In the genomic region with DNA sequence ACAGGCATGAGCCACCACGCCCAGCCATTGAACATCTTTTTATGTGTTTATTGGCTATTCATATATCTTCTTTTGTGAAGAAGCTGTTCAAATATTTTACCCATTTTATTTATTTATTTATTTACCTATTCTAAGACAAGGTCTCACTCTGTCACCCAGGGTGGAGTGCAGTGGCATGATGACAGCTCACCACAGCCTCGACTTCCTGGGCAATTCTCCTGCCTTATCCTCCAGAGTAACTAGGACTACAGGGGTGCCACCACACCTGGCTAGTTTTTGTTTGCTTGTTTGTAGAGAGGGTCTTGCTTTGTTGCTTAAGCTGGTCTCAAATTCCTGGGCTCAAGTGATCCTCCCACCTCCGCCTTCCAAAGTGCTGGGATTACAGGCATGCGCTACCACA, we compare ENCODE assay signal across 13 cellular contexts. TPM values are rescaled to one million over a fixed set of nuclear protein-coding genes. Genes with fewer than 3 reads are reported as not detected.
A peak's percentile ranks its signal among the peaks of the same experiment; 100 is the strongest.
DNase-seq lines count a peak whose midpoint lies in the region; ATAC-seq and TF ChIP-seq lines count a peak whose summit lies in the region.
"Had no signal": no experiment of that assay in that cellular context is flagged by ENCODE, and none has a peak within 500 bp of the region (broad histone marks: within the 10 kb centered on the region; RNA-seq: fewer than 3 reads in every experiment).

No MANE protein-coding gene starts in this region.

- H3K9me3 Mint-ChIP-seq in CD4-positive, alpha-beta T cell = no peaks in the 10 kb centered on the region
- H3K9me3 Mint-ChIP-seq in activated CD8-positive, alpha-beta T cell treated with anti-CD3 and anti-CD28 coated beads for 36 hours = no peaks in the 10 kb centered on the region

- peaks cover 54% of the 10 kb centered on the region for H3K4me1 ChIP-seq in DOHH2 (ENCODE audit: control insufficient read depth, low read length)
- H3K4me1 ChIP-seq in psoas muscle = peaks cover 3% of the 10 kb centered on the region
- no peaks in the 10 kb centered on the region for H3K4me1 ChIP-seq in ascending aorta
- H3K4me1 ChIP-seq: pancreas, testis had no signal

- CTCF ChIA-PET in CD4-positive, alpha-beta T cell (lab: Charles Lee) = interaction anchor here (1.0 to 5.3 kb wide), 7 partner anchors 23 to 91 kb away, joined by 3 to 71 read pairs (median 7); no protein-coding TSS in a partner anchor
- CTCF ChIA-PET in activated CD8-positive, alpha-beta T cell treated with anti-CD3 and anti-CD28 coated beads for 36 hours (lab: Charles Lee) = interaction anchor here (0.9 to 24.9 kb wide), 12 partner anchors 8 to 262 kb away, joined by 3 to 631 read pairs (median 16); partner anchors contain the start of genes EEIG1 and NAIF1

- H3K36me3 ChIP-seq in DOHH2 (ENCODE audit: control insufficient read depth, low read length) = no peaks in the 10 kb centered on the region
- H3K36me3 ChIP-seq in psoas muscle (ENCODE audit: insufficient read depth in 1 of 2, low read depth in 1 of 2) = no peaks in the 10 kb centered on the region
- H3K36me3 ChIP-seq in ascending aorta = no peaks in the 10 kb centered on the region
- H3K36me3 ChIP-seq: pancreas had no signal

- H3K27ac ChIP-seq in CD4-positive, alpha-beta T cell (ENCODE audit: low read depth, low read length) = peak overlapping the region; percentile 46
- H3K27ac ChIP-seq in DOHH2 (ENCODE audit: low read depth, low read length) (no peak overlapping the region), psoas muscle (no peak overlapping the region), ascending aorta (no peak overlapping the region)
- H3K27ac ChIP-seq: dorsolateral prefrontal cortex, pancreas, testis had no signal

- peak overlapping the region; percentile 31; the same call in 1 of the 2 replicates for H3K4me2 ChIP-seq in DOHH2 (ENCODE audit: low read length)

- DNase-seq in CD4-positive, alpha-beta T cell = no peak
- DNase-seq in activated CD8-positive, alpha-beta T cell treated with anti-CD3 and anti-CD28 coated beads for 36 hours = peak; percentile 38
- no peak for DNase-seq in psoas muscle
- no peak for DNase-seq in activated effector memory CD4-positive, alpha-beta T cell treated with Interleukin-2 at 50 U/mL for 16 hours
- no peak for DNase-seq in ascending aorta (ENCODE audit: low spot score in 2 of 2)
- DNase-seq: dorsolateral prefrontal cortex, glutamatergic neuron, NCI-H2029 treated with DMSO at 0.1 percent for 48 hours, NCI-H446 treated with DMSO at 0.1 percent for 48 hours, pancreas, testis had no signal

- no peaks in the 10 kb centered on the region for H3K9me3 ChIP-seq in CD4-positive, alpha-beta T cell (ENCODE audit: control insufficient read depth, low read length)
- no peaks in the 10 kb centered on the region for H3K9me3 ChIP-seq in DOHH2 (ENCODE audit: control insufficient read depth, insufficient read depth, low read length)
- no peaks in the 10 kb centered on the region for H3K9me3 ChIP-seq in psoas muscle
- H3K9me3 ChIP-seq in ascending aorta = no peaks in the 10 kb centered on the region
- H3K9me3 ChIP-seq: pancreas, testis had no signal

- intact Hi-C loops in CD4-positive, alpha-beta T cell (cut with DNase I, micrococcal nuclease) = no loop called here
- intact Hi-C loops in activated CD8-positive, alpha-beta T cell treated with anti-CD3 and anti-CD28 coated beads for 36 hours (cut with micrococcal nuclease) = no loop called here
- intact Hi-C loops in psoas muscle (cut with DNase I) (loop anchor here (1.0 to 2.0 kb wide), 2 partner anchors 89 to 90 kb away; no protein-coding TSS in a partner anchor), ascending aorta (cut with DNase I) (loop anchor here (2.0 kb wide), 1 partner anchor 53 kb away; the partner anchor contains the start of gene EEIG1)

- H3K4me1 Mint-ChIP-seq in CD4-positive, alpha-beta T cell (ENCODE audit: low read depth) = peaks cover 52% of the 10 kb centered on the region
- H3K4me1 Mint-ChIP-seq in activated CD8-positive, alpha-beta T cell treated with anti-CD3 and anti-CD28 coated beads for 36 hours (ENCODE audit: low read depth) = peaks cover 42% of the 10 kb centered on the region

- no peak for TF ChIP-seq CTCF in CD4-positive, alpha-beta T cell (IDR thresholded peaks at IDR 0.05)
- TF ChIP-seq CTCF in DOHH2 (IDR thresholded peaks at IDR 0.05; ENCODE audit: low read depth, low read length, poor library complexity, severe bottlenecking) = no peak
- TF ChIP-seq CTCF in activated CD8-positive, alpha-beta T cell treated with anti-CD3 and anti-CD28 coated beads for 36 hours (IDR thresholded peaks at IDR 0.05) = no peak
- TF ChIP-seq CTCF in psoas muscle (IDR thresholded peaks at IDR 0.05) = no peak
- TF ChIP-seq CTCF in ascending aorta (IDR thresholded peaks at IDR 0.05) = no peak

- peak overlapping the region; percentile 71 for H3K4me3 Mint-ChIP-seq in CD4-positive, alpha-beta T cell
- H3K4me3 Mint-ChIP-seq in activated CD8-positive, alpha-beta T cell treated with anti-CD3 and anti-CD28 coated beads for 36 hours = no peak overlapping the region

- no peaks in the 10 kb centered on the region for H3K79me2 ChIP-seq in DOHH2 (ENCODE audit: control insufficient read depth, low read length)

- POLR2A ChIA-PET in CD4-positive, alpha-beta T cell (lab: Charles Lee) = interaction anchor here (0.9 to 21.3 kb wide), 6 partner anchors 8 to 94 kb away, joined by 3 to 1020 read pairs (median 21); partner anchors contain the start of gene EEIG1
- POLR2A ChIA-PET in activated CD8-positive, alpha-beta T cell treated with anti-CD3 and anti-CD28 coated beads for 36 hours (lab: Charles Lee) = interaction anchor here (0.8 to 5.7 kb wide), 10 partner anchors 27 to 92 kb away, joined by 3 to 36 read pairs (median 6); partner anchors contain the start of gene EEIG1

- H3K9me2 ChIP-seq in DOHH2 (replicated peaks; ENCODE audit: control insufficient read depth, low read length) = no peaks in the 10 kb centered on the region

- H3K27me3 ChIP-seq in CD4-positive, alpha-beta T cell (ENCODE audit: control insufficient read depth, insufficient read depth, low read length) = no peaks in the 10 kb centered on the region
- H3K27me3 ChIP-seq in DOHH2 (ENCODE audit: control insufficient read depth, low read length) = no peaks in the 10 kb centered on the region
- H3K27me3 ChIP-seq in psoas muscle (ENCODE audit: insufficient read depth in 3 of 3, low read length in 2 of 3) = no peaks in the 10 kb centered on the region
- H3K27me3 ChIP-seq in ascending aorta = no peaks in the 10 kb centered on the region
- H3K27me3 ChIP-seq: dorsolateral prefrontal cortex, pancreas, testis had no signal

- H3K27ac Mint-ChIP-seq in CD4-positive, alpha-beta T cell = peak overlapping the region; percentile 94
- peak overlapping the region; percentile 75 for H3K27ac Mint-ChIP-seq in activated CD8-positive, alpha-beta T cell treated with anti-CD3 and anti-CD28 coated beads for 36 hours

- H3K4me3 ChIP-seq in DOHH2 (ENCODE audit: low read length) (no peak overlapping the region), psoas muscle (no peak overlapping the region), ascending aorta (no peak overlapping the region)
- H3K4me3 ChIP-seq: dorsolateral prefrontal cortex, pancreas, testis had no signal

- no peaks in the 10 kb centered on the region for H4K20me1 ChIP-seq in DOHH2 (ENCODE audit: control insufficient read depth, insufficient read depth, low read depth, low read length)

- no peak for ATAC-seq in CD4-positive, alpha-beta T cell (ENCODE audit: poor library complexity)
- ATAC-seq in activated CD8-positive, alpha-beta T cell treated with anti-CD3 and anti-CD28 coated beads for 36 hours = no peak
- ATAC-seq in esophagus mucosa (peak; percentile 31), psoas muscle (no peak)
- ATAC-seq: pancreas had no signal

- no peaks in the 10 kb centered on the region for H3K36me3 Mint-ChIP-seq in CD4-positive, alpha-beta T cell (ENCODE audit: low read depth)
- peaks cover 2% of the 10 kb centered on the region for H3K36me3 Mint-ChIP-seq in activated CD8-positive, alpha-beta T cell treated with anti-CD3 and anti-CD28 coated beads for 36 hours (ENCODE audit: low read depth)

- 80 to 92% (median 91%) methylated on average over 4 of the region's 4 CpGs for WGBS in psoas muscle, 3 donors

- peaks cover 17% of the 10 kb centered on the region for H3F3A ChIP-seq in DOHH2 (ENCODE audit: control insufficient read depth, insufficient read depth)

- H3K27me3 Mint-ChIP-seq in CD4-positive, alpha-beta T cell = no peaks in the 10 kb centered on the region
- no peaks in the 10 kb centered on the region for H3K27me3 Mint-ChIP-seq in activated CD8-positive, alpha-beta T cell treated with anti-CD3 and anti-CD28 coated beads for 36 hours

RNA-seq across cellular contexts. Expression of gene NAIF1, which starts 33.5 kb away (rescaled TPM):
- 10 to 100 TPM; 11.5 to 16.8 TPM for total RNA-seq in CD4-positive, alpha-beta T cell
- total RNA-seq in activated CD8-positive, alpha-beta T cell treated with anti-CD3 and anti-CD28 coated beads for 36 hours = 10 to 100 TPM in 1 of 2 experiments, 1 to 10 TPM in 1; 8.4 to 11.8 TPM
- total RNA-seq in esophagus mucosa (7.1 TPM), psoas muscle (1 to 10 TPM; 5.9 to 8.7 (median 6.1) TPM), ascending aorta (48.2 TPM)
- polyA plus RNA-seq in psoas muscle = 1 to 10 TPM; 4.2 to 8.0 (median 7.8) TPM

RNA-seq across cellular contexts. Expression of gene SLC25A25, which starts 34.4 kb away (rescaled TPM):
- total RNA-seq in CD4-positive, alpha-beta T cell = 10 to 100 TPM; 16.9 to 17.7 TPM
- total RNA-seq in activated CD8-positive, alpha-beta T cell treated with anti-CD3 and anti-CD28 coated beads for 36 hours = 10 to 100 TPM; 12.9 to 14.6 TPM
- 15.2 TPM for total RNA-seq in esophagus mucosa
- 10 to 100 TPM in 2 of 4 donors, 1 to 10 TPM in 2; 3.6 to 50.3 (median 20.5) TPM for total RNA-seq in psoas muscle
- polyA plus RNA-seq in psoas muscle = 10 to 100 TPM in 2 of 3 donors, 1 to 10 TPM in 1; 9.3 to 12.5 (median 10.6) TPM
- 27.4 TPM for total RNA-seq in ascending aorta

RNA-seq across cellular contexts. Expression of gene EEIG1, which starts 52.8 kb away (rescaled TPM):
- 100 to 1,000 TPM; 440 to 463 TPM for total RNA-seq in CD4-positive, alpha-beta T cell
- 10 to 100 TPM; 79.7 to 81.5 TPM for total RNA-seq in activated CD8-positive, alpha-beta T cell treated with anti-CD3 and anti-CD28 coated beads for 36 hours
- 108 TPM for total RNA-seq in esophagus mucosa
- 10 to 100 TPM in 1 of 4 donors, 1 to 10 TPM in 3; 3.6 to 11.4 (median 8.3) TPM for total RNA-seq in psoas muscle
- 1 to 10 TPM; 3.6 to 6.1 (median 5.1) TPM for polyA plus RNA-seq in psoas muscle
- total RNA-seq in ascending aorta = 32.8 TPM

Comparison
In these comparisons a context has a peak if more than half of its experiments do, and no peak if none do; other contexts are left out.
1. intact Hi-C loops: an anchor here in psoas muscle (1.0 to 2.0 kb wide) and ascending aorta (2.0 kb wide); none called in CD4-positive, alpha-beta T cell and activated CD8-positive, alpha-beta T cell treated with anti-CD3 and anti-CD28 coated beads for 36 hours.